In genomic region chr6:38775870-38776269, GRCh38 we compare ENCODE assay signal across 14 cellular contexts.
DNase-seq lines count a peak whose midpoint lies in the region; ATAC-seq and TF ChIP-seq lines count a peak whose summit lies in the region.
"Had no signal": no experiment of that assay in that cellular context is flagged by ENCODE, and none has a peak within 500 bp of the region (broad histone marks: within the 10 kb centered on the region; RNA-seq: fewer than 3 reads in every experiment).

No MANE protein-coding gene starts in this region.

- H3K4me3 Mint-ChIP-seq in activated B cell treated with CpG ODN at 0.5 μM for 24 hours = peak overlapping the region; percentile 69
- no peak overlapping the region for H3K4me3 Mint-ChIP-seq in nephron progenitor cell
- H3K4me3 Mint-ChIP-seq: CD14-positive monocyte had no signal

- no peak for DNase-seq in activated B cell treated with CpG ODN at 0.5 μM for 24 hours
- no peak for DNase-seq in DMS153 treated with DMSO at 0.1 percent for 48 hours (lab: John Stamatoyannopoulos, UW; ENCODE audit: unreplicated experiment)
- DNase-seq in nephron progenitor cell = no peak
- DNase-seq in kidney glomerular epithelial cell (lab: John Stamatoyannopoulos, UW) = no peak
- DNase-seq: activated CD8-positive, alpha-beta memory T cell treated with anti-CD3 and anti-CD28 coated beads, Interleukin-2, amount 50 U/mL, for 48 hours; adrenal gland; NCI-H2081; stimulated activated CD4-positive, alpha-beta T cell treated with anti-CD3 and anti-CD28 coated beads, Interleukin-12 subunit alpha, Interleukin-12 subunit beta, amount 100 ng/mL, for 4 hours; stimulated activated CD8-positive, alpha-beta memory T cell treated with anti-CD3 and anti-CD28 coated beads, Interleukin-4, amount 100 ng/mL, for 48 hours had no signal

- peaks cover 38% of the 10 kb centered on the region for H3K4me1 Mint-ChIP-seq in activated B cell treated with CpG ODN at 0.5 μM for 24 hours
- H3K4me1 Mint-ChIP-seq in nephron progenitor cell = no peaks in the 10 kb centered on the region

- H3K27ac Mint-ChIP-seq in activated B cell treated with CpG ODN at 0.5 μM for 24 hours (peak overlapping the region; percentile 85), nephron progenitor cell (no peak overlapping the region)

- ATAC-seq in GM18499 (IDR thresholded peaks at IDR 0.05; ENCODE audit: insufficient read depth, unreplicated experiment) (peak; percentile 60), GM21528 (IDR thresholded peaks at IDR 0.05; ENCODE audit: low FRiP score, unreplicated experiment) (peak; percentile 51), HG03159 (IDR thresholded peaks at IDR 0.05; ENCODE audit: unreplicated experiment) (peak; percentile 54), activated B cell treated with CpG ODN at 0.5 μM for 24 hours (ENCODE audit: low read depth) (peak; percentile 74), HG03175 (IDR thresholded peaks at IDR 0.05; ENCODE audit: unreplicated experiment) (no peak)

- CTCF ChIA-PET in activated B cell treated with CpG ODN at 0.5 μM for 24 hours (lab: Charles Lee) = no interaction called here

- H3K9me3 Mint-ChIP-seq in activated B cell treated with CpG ODN at 0.5 μM for 24 hours (peaks cover 4% of the 10 kb centered on the region), nephron progenitor cell (no peaks in the 10 kb centered on the region)

- TF ChIP-seq CTCF in activated B cell treated with CpG ODN at 0.5 μM for 24 hours (IDR thresholded peaks at IDR 0.05) (no peak), nephron progenitor cell (IDR thresholded peaks at IDR 0.05) (no peak)

- H3K36me3 Mint-ChIP-seq in activated B cell treated with CpG ODN at 0.5 μM for 24 hours (ENCODE audit: low read depth) (no peaks in the 10 kb centered on the region), nephron progenitor cell (ENCODE audit: low read depth) (no peaks in the 10 kb centered on the region)
- H3K36me3 Mint-ChIP-seq: CD14-positive monocyte had no signal

- intact Hi-C loops in activated B cell treated with CpG ODN at 0.5 μM for 24 hours (cut with micrococcal nuclease) = no loop called here

- H3K27me3 Mint-ChIP-seq in activated B cell treated with CpG ODN at 0.5 μM for 24 hours (no peaks in the 10 kb centered on the region), nephron progenitor cell (ENCODE audit: low read depth, poor library complexity) (no peaks in the 10 kb centered on the region)

- POLR2A ChIA-PET in activated B cell treated with CpG ODN at 0.5 μM for 24 hours (lab: Charles Lee) = no interaction called here
